ENCODE assay signal across 18 cellular contexts in genomic region chr13:72952529-72953141, GRCh38.
DNase-seq lines count a peak whose midpoint lies in the region; ATAC-seq, FAIRE-seq and TF ChIP-seq lines count a peak whose summit lies in the region.
"Had no signal": no experiment of that assay in that cellular context is flagged by ENCODE, and none has a peak within 500 bp of the region (broad histone marks: within the 10 kb centered on the region; RNA-seq: fewer than 3 reads in every experiment).

No MANE protein-coding gene starts in this region.

- ATAC-seq in K562: peak; percentile 45; the same call in 1 of the 3 replicates
- ATAC-seq in natural killer cell treated with Interleukin-12 subunit alpha and Interleukin-12 subunit beta and Interleukin-15 and Interleukin-18, amount 100 ng/mL, for 72 hours: no peak
- ATAC-seq: heart right ventricle; stimulated activated memory B cell treated with anti-CD40 and anti-IgM and Interleukin-4, amounts not matched to agents 10 μg/mL and 1 μg/mL and 100 μg/mL, for 72 hours had no signal

- no peak for FAIRE-seq in K562 (lab: Jason Lieb, UNC)
- FAIRE-seq in GM12891 (lab: Jason Lieb, UNC): no peak

- no peak overlapping the region for H3K27ac Mint-ChIP-seq in natural killer cell treated with Interleukin-12 subunit alpha and Interleukin-12 subunit beta and Interleukin-15 and Interleukin-18, amount 100 ng/mL, for 72 hours
- H3K27ac Mint-ChIP-seq: dendritic cell treated with granulocyte-macrophage colony-stimulating factor and Interleukin-4, amounts not matched to agents 40 ng/mL and 50 ng/mL, for 4 days; stimulated activated memory B cell treated with anti-CD40 and anti-IgM and Interleukin-4, amounts not matched to agents 10 μg/mL and 1 μg/mL and 100 μg/mL, for 72 hours had no signal

- no peak overlapping the region for H3K4me3 ChIP-seq in K562
- H3K4me3 ChIP-seq: esophagus squamous epithelium, heart right ventricle, ovary had no signal

- BruUV-seq in K562 (replicated peaks; lab: Mats Ljungman, UMichigan): no TSS peak

- no peaks in the 10 kb centered on the region for H4K20me1 ChIP-seq in K562 (replicated peaks; ENCODE audit: control insufficient read depth, insufficient read depth, low read length)

- no peak overlapping the region for H2AFZ ChIP-seq in K562 (ENCODE audit: low read depth, low read length)

- H3K9me1 ChIP-seq in K562 (ENCODE audit: control insufficient read depth, insufficient read depth, low read length): no peaks in the 10 kb centered on the region

- peaks cover 23% of the 10 kb centered on the region for H3K36me3 Mint-ChIP-seq in natural killer cell treated with Interleukin-12 subunit alpha and Interleukin-12 subunit beta and Interleukin-15 and Interleukin-18, amount 100 ng/mL, for 72 hours

- no peak overlapping the region for H3K4me2 ChIP-seq in K562 (ENCODE audit: insufficient read depth, low read length)
- H3K4me2 ChIP-seq: KMS-11 had no signal

- no peak overlapping the region for H3K9ac ChIP-seq in K562 (ENCODE audit: insufficient read depth in 1 of 2, low read depth in 2 of 2, low read length in 2 of 2)
- H3K9ac ChIP-seq: KMS-11 had no signal

- no CpG with 5 or more reads among the region's 1 CpG for WGBS in K562 (ENCODE audit: insufficient coverage, low coverage, missing lambda C conversion rate)

- TF ChIP-seq EP300 in Ishikawa (IDR thresholded peaks at IDR 0.05; ENCODE audit: borderline replicate concordance) (no peak), K562 (IDR thresholded peaks at IDR 0.05; ENCODE audit: low read length) (no peak)

- no peaks in the 10 kb centered on the region for H3K9me3 ChIP-seq in K562 (replicated peaks; ENCODE audit: control insufficient read depth, insufficient read depth, low read depth, low read length)
- H3K9me3 ChIP-seq: esophagus squamous epithelium, ovary had no signal

- peak; percentile 4 for DNase-seq in H4 (ENCODE audit: low spot score)
- DNase-seq in K562 (ENCODE audit: extremely low read depth in 1 of 4, low spot score in 3 of 4): no peak
- peak; percentile 19 for DNase-seq in mucosa of gallbladder (ENCODE audit: low spot score)
- DNase-seq in GM12891 (ENCODE audit: insufficient read length, low spot score): no peak
- no peak for DNase-seq in natural killer cell treated with Interleukin-12 subunit alpha and Interleukin-12 subunit beta and Interleukin-15 and Interleukin-18, amount 100 ng/mL, for 72 hours (ENCODE audit: low spot score)
- DNase-seq in NCI-H774 (lab: John Stamatoyannopoulos, UW): no peak
- DNase-seq in activated gamma-delta T cell (lab: John Stamatoyannopoulos, UW): no peak
- DNase-seq: activated effector memory CD4-positive, alpha-beta T cell treated with anti-CD3 and anti-CD28 coated beads, Interleukin-2, amount 50 U/mL, for 16 hours; aorta; C1 segment of cervical spinal cord; esophagus squamous epithelium; heart right ventricle; kidney glomerular epithelial cell; ovary had no signal

- no peaks in the 10 kb centered on the region; the same call in 2 of the 3 replicates for H3K36me3 ChIP-seq in K562 (ENCODE audit: control insufficient read depth, insufficient read depth, low read length)
- H3K36me3 ChIP-seq: ovary had no signal

- in situ Hi-C loops in K562 (cut with MboI): no loop called here

- no peak overlapping the region for H3K27ac ChIP-seq in K562 (ENCODE audit: extremely low read depth, low read depth, low read length)
- H3K27ac ChIP-seq: esophagus squamous epithelium, heart right ventricle, KMS-11, ovary had no signal

- no peak for TF ChIP-seq POLR2A in K562 (conservative IDR thresholded peaks at IDR 0.05)
- TF ChIP-seq POLR2A in GM12891 (IDR thresholded peaks at IDR 0.05; ENCODE audit: low read depth, low read length): no peak

- H3K4me1 Mint-ChIP-seq in natural killer cell treated with Interleukin-12 subunit alpha and Interleukin-12 subunit beta and Interleukin-15 and Interleukin-18, amount 100 ng/mL, for 72 hours (ENCODE audit: low read depth in 2 of 2): peaks cover 0 to 2% of the 10 kb centered on the region in 2 donors
- H3K4me1 Mint-ChIP-seq: stimulated activated memory B cell treated with anti-CD40 and anti-IgM and Interleukin-4, amounts not matched to agents 10 μg/mL and 1 μg/mL and 100 μg/mL, for 72 hours had no signal

- no peaks in the 10 kb centered on the region for H3K79me2 ChIP-seq in K562 (ENCODE audit: control insufficient read depth, insufficient read depth, low read length)

- TF ChIP-seq CTCF in K562 (IDR thresholded peaks at IDR 0.05 in 2 of 3, conservative IDR thresholded peaks at IDR 0.05 in 1 of 3; ENCODE audit: insufficient read depth in 2 of 3, low read depth in 1 of 3, low read length in 3 of 3): no peak

- POLR2A ChIA-PET in K562 (lab: Yijun Ruan, JAX): no interaction called here

- no peaks in the 10 kb centered on the region for H3K27me3 ChIP-seq in K562 (ENCODE audit: control insufficient read depth in 2 of 2, insufficient read depth in 2 of 2, low read length in 2 of 2)
- H3K27me3 ChIP-seq: esophagus squamous epithelium, heart right ventricle, ovary had no signal

- no peak overlapping the region for H3K4me3 Mint-ChIP-seq in natural killer cell treated with Interleukin-12 subunit alpha and Interleukin-12 subunit beta and Interleukin-15 and Interleukin-18, amount 100 ng/mL, for 72 hours
- H3K4me3 Mint-ChIP-seq: dendritic cell treated with granulocyte-macrophage colony-stimulating factor and Interleukin-4, amounts not matched to agents 40 ng/mL and 50 ng/mL, for 4 days; stimulated activated memory B cell treated with anti-CD40 and anti-IgM and Interleukin-4, amounts not matched to agents 10 μg/mL and 1 μg/mL and 100 μg/mL, for 72 hours had no signal

- no peaks in the 10 kb centered on the region for H3K4me1 ChIP-seq in K562 (replicated peaks in 1 of 2; ENCODE audit: control insufficient read depth in 2 of 2, insufficient read depth in 2 of 2, low read length in 2 of 2)
- H3K4me1 ChIP-seq: heart right ventricle had no signal

- TF ChIP-seq RAD21 in Ishikawa (IDR thresholded peaks at IDR 0.05; ENCODE audit: low read depth) (peak; percentile 53), K562 (CRISPR knock-in tag; conservative IDR thresholded peaks at IDR 0.05 in 1 of 2, IDR thresholded peaks at IDR 0.05 in 1 of 2) (no peak)

- H3K27me3 Mint-ChIP-seq in natural killer cell treated with Interleukin-12 subunit alpha and Interleukin-12 subunit beta and Interleukin-15 and Interleukin-18, amount 100 ng/mL, for 72 hours: no peaks in the 10 kb centered on the region
- H3K27me3 Mint-ChIP-seq: dendritic cell treated with granulocyte-macrophage colony-stimulating factor and Interleukin-4, amounts not matched to agents 40 ng/mL and 50 ng/mL, for 4 days; stimulated activated memory B cell treated with anti-CD40 and anti-IgM and Interleukin-4, amounts not matched to agents 10 μg/mL and 1 μg/mL and 100 μg/mL, for 72 hours had no signal

- intact Hi-C loops in K562 (cut with micrococcal nuclease): no loop called here

- CTCF ChIA-PET in K562 (lab: Yijun Ruan, JAX; ENCODE audit: low intra/inter-chr PET ratio): no interaction called here

- peaks cover 4% of the 10 kb centered on the region for H3K9me3 Mint-ChIP-seq in natural killer cell treated with Interleukin-12 subunit alpha and Interleukin-12 subunit beta and Interleukin-15 and Interleukin-18, amount 100 ng/mL, for 72 hours

TF ChIP-seq in Ishikawa, 13 proteins besides CTCF, POLR2A, EP300 and RAD21 (continues in another document):
- TF ChIP-seq TAF1 (IDR thresholded peaks at IDR 0.05; ENCODE audit: low read depth) (no peak), EGR1 (IDR thresholded peaks at IDR 0.05) (no peak), FOXM1 (IDR thresholded peaks at IDR 0.05; ENCODE audit: borderline replicate concordance, low read depth) (no peak), TEAD4 (IDR thresholded peaks at IDR 0.05) (no peak), NFIC (IDR thresholded peaks at IDR 0.05) (no peak), TCF12 (IDR thresholded peaks at IDR 0.05; ENCODE audit: low read depth) (no peak), ZBTB7A (IDR thresholded peaks at IDR 0.05; ENCODE audit: low read depth) (no peak)
- TF ChIP-seq, protein P1, sequence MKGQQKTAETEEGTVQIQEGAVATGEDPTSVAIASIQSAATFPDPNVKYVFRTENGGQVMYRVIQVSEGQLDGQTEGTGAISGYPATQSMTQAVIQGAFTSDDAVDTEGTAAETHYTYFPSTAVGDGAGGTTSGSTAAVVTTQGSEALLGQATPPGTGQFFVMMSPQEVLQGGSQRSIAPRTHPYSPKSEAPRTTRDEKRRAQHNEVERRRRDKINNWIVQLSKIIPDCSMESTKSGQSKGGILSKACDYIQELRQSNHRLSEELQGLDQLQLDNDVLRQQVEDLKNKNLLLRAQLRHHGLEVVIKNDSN (IDR thresholded peaks at IDR 0.05): no peak

TF ChIP-seq in K562, 482 proteins besides CTCF, POLR2A, EP300 and RAD21:
- no peak for TF ChIP-seq PTRF (tag; IDR thresholded peaks at IDR 0.05)
- 0 out of 2 replicates have a peak, but pooled peaks have one; percentile 21 for TF ChIP-seq ZNF384 (IDR thresholded peaks at IDR 0.05; ENCODE audit: low read depth, low read length)
- TF ChIP-seq ZNF263 (CRISPR knock-in tag; IDR thresholded peaks at IDR 0.05; ENCODE audit: borderline replicate concordance): no peak

TF ChIP-seq in GM12891, 5 proteins besides CTCF, POLR2A, EP300 and RAD21:
- no peak for TF ChIP-seq PAX5 (IDR thresholded peaks at IDR 0.05; ENCODE audit: insufficient read depth, low read length, severe bottlenecking)
- no peak for TF ChIP-seq SPI1 (IDR thresholded peaks at IDR 0.05; ENCODE audit: low read depth, low read length)
- no peak for TF ChIP-seq TAF1 (IDR thresholded peaks at IDR 0.05; ENCODE audit: low read depth, low read length)
- TF ChIP-seq POU2F2 (IDR thresholded peaks at IDR 0.05; ENCODE audit: low read depth, low read length): no peak
- TF ChIP-seq POLR2AphosphoS5 (IDR thresholded peaks at IDR 0.05; ENCODE audit: low read depth, low read length): no peak

Comparison
In these comparisons a context has a peak if more than half of its experiments do, and no peak if none do; other contexts are left out.
1. DNase-seq: peak in H4 (single experiment) and mucosa of gallbladder (single experiment); none in K562 (0 of 4), GM12891 (single experiment), natural killer cell treated with Interleukin-12 subunit alpha and Interleukin-12 subunit beta and Interleukin-15 and Interleukin-18, amount 100 ng/mL, for 72 hours (single experiment), NCI-H774 (single experiment) and activated gamma-delta T cell (single experiment).